ENCODE assay signal across 1 cellular context in the genomic region with DNA sequence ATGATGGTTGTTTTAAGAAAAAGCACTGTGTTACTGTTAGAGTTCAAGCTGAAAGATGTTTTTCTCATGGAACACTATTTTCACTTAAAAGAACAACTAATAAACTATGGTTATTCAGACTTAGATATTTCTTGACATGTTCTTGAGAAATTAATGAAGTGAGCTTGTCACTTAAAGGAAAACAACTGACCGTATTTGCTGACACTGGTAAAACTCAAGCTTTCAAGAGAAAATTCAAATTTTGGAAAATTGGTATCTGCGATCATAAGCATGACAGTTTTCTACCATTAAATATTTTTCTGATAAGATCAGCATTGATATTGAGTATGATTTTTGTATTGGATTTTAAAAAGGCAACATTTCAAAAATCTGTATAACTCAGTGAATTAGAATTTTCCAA.
TF ChIP-seq lines count a peak whose summit lies in the region.

No MANE protein-coding gene starts in this region.

TF ChIP-seq in IMR-90, 13 proteins besides CTCF, POLR2A, EP300 and RAD21 (continued from another document):
- no peak for TF ChIP-seq SMC3 (IDR thresholded peaks at IDR 0.05; ENCODE audit: low read depth, low read length)
